8 cellular contexts compared by ENCODE assay signal in genomic region chr1:155687705-155688317, GRCh38. TPM values are rescaled to one million over a fixed set of nuclear protein-coding genes. Genes with fewer than 3 reads are reported as not detected.
DNase-seq lines count a peak whose midpoint lies in the region; ATAC-seq and TF ChIP-seq lines count a peak whose summit lies in the region.
"Not testable (repeated sequence)": the region's sequence is repeated elsewhere in the genome, so short reads cannot be mapped to it uniquely, and the experiment has no call there.

No MANE protein-coding gene starts in this region.

- DNase-seq in cardiac muscle cell (ENCODE audit: low read depth in 1 of 2, low spot score in 1 of 2); naive thymus-derived CD4-positive, alpha-beta T cell: not testable (repeated sequence)

- H3K4me2 ChIP-seq in DOHH2 (ENCODE audit: low read length) = peak overlapping the region; percentile 84
- H3K4me2 ChIP-seq in SU-DHL-6 (ENCODE audit: low read depth, low read length, poor library complexity, severe bottlenecking) = peak overlapping the region; percentile 61

- peak overlapping the region; percentile 97 to 99 (median 99) for H3K4me3 Mint-ChIP-seq in brain
- peak overlapping the region; percentile 93 to 98 (median 96) for H3K4me3 Mint-ChIP-seq in naive thymus-derived CD4-positive, alpha-beta T cell

- H4K20me1 ChIP-seq in DOHH2 (ENCODE audit: control insufficient read depth, insufficient read depth, low read depth, low read length) = not testable (repeated sequence)
- peaks cover 11% of the 10 kb centered on the region; the same call in 1 of the 2 replicates for H4K20me1 ChIP-seq in SU-DHL-6 (ENCODE audit: low read depth, low read length)

- POLR2A ChIA-PET in naive thymus-derived CD4-positive, alpha-beta T cell (lab: Charles Lee) = not testable (repeated sequence)

- H3K36me3 Mint-ChIP-seq in brain = peaks cover 58% of the 10 kb centered on the region
- H3K36me3 Mint-ChIP-seq in naive thymus-derived CD4-positive, alpha-beta T cell = peaks cover 0 to 39% (median 18%) of the 10 kb centered on the region in 5 donors

- CTCF ChIA-PET in naive thymus-derived CD4-positive, alpha-beta T cell (lab: Charles Lee) = not testable (repeated sequence)

- H3K4me1 ChIP-seq in DOHH2 (ENCODE audit: control insufficient read depth, low read length) = peaks cover 27% of the 10 kb centered on the region
- H3K4me1 ChIP-seq in cardiac muscle cell (ENCODE audit: low read depth) = not testable (repeated sequence)
- peaks cover 15 to 30% of the 10 kb centered on the region in 2 donors for H3K4me1 ChIP-seq in naive thymus-derived CD4-positive, alpha-beta T cell (ENCODE audit: control insufficient read depth in 2 of 2, insufficient read depth in 2 of 2, low read length in 2 of 2)
- peaks cover 0 to 37% (median 31%) of the 10 kb centered on the region in 5 donors for H3K4me1 ChIP-seq in subcutaneous abdominal adipose tissue (ENCODE audit: control insufficient read depth in 5 of 5, insufficient read depth in 5 of 5, low read length in 5 of 5)

- H3K9ac ChIP-seq in SU-DHL-6 (ENCODE audit: low read length) (peak overlapping the region; percentile 98), subcutaneous abdominal adipose tissue (ENCODE audit: low read length in 5 of 5) (peak overlapping the region; percentile 81 to 100 (median 99))

- H3K27me3 ChIP-seq in DOHH2 (ENCODE audit: control insufficient read depth, low read length); SU-DHL-6 (ENCODE audit: low read length); cardiac muscle cell; naive thymus-derived CD4-positive, alpha-beta T cell (ENCODE audit: control insufficient read depth in 2 of 2, insufficient read depth in 2 of 2, low read length in 2 of 2); subcutaneous abdominal adipose tissue (ENCODE audit: control insufficient read depth in 5 of 5, insufficient read depth in 4 of 5, low read length in 5 of 5): not testable (repeated sequence)

- ATAC-seq in GM21723 (IDR thresholded peaks at IDR 0.05; ENCODE audit: unreplicated experiment) (peak; percentile 27), HG03469 (IDR thresholded peaks at IDR 0.05; ENCODE audit: unreplicated experiment) (peak; percentile 7)
- ATAC-seq in naive thymus-derived CD4-positive, alpha-beta T cell = peak; percentile 10

- peak overlapping the region; percentile 97 to 100 (median 99) for H3K27ac Mint-ChIP-seq in brain
- peak overlapping the region; percentile 90 to 98 (median 96) for H3K27ac Mint-ChIP-seq in naive thymus-derived CD4-positive, alpha-beta T cell

- H3K9me3 Mint-ChIP-seq in brain; naive thymus-derived CD4-positive, alpha-beta T cell: not testable (repeated sequence)

- H3K79me2 ChIP-seq in DOHH2 (ENCODE audit: control insufficient read depth, low read length) (peaks cover 98% of the 10 kb centered on the region), SU-DHL-6 (ENCODE audit: insufficient read depth, low read length) (peaks cover 92% of the 10 kb centered on the region)

- H3K9me3 ChIP-seq in DOHH2 (ENCODE audit: control insufficient read depth, insufficient read depth, low read length) (peaks cover 11% of the 10 kb centered on the region; the same call in 1 of the 2 replicates), SU-DHL-6 (ENCODE audit: insufficient read depth, low read length) (peaks cover 15% of the 10 kb centered on the region; the same call in 1 of the 2 replicates)
- not testable (repeated sequence) for H3K9me3 ChIP-seq in cardiac muscle cell (ENCODE audit: low read depth); naive thymus-derived CD4-positive, alpha-beta T cell (ENCODE audit: control insufficient read depth in 2 of 3, low read length in 3 of 3); subcutaneous abdominal adipose tissue (ENCODE audit: control insufficient read depth in 5 of 5, low read length in 5 of 5)

- intact Hi-C loops in naive thymus-derived CD4-positive, alpha-beta T cell (cut with micrococcal nuclease) = loop anchor here (1.0 to 10.0 kb wide), 13 partner anchors 41 to 413 kb away; partner anchors contain the start of genes ARHGEF2 (in 1 of the 2), ASH1L (in 1 of the 2), CLK2 (in 1 of the 2) and GON4L (in 1 of the 2)

- H3K27me3 Mint-ChIP-seq in brain = peaks cover 13% of the 10 kb centered on the region
- not testable (repeated sequence) for H3K27me3 Mint-ChIP-seq in naive thymus-derived CD4-positive, alpha-beta T cell

- H3K36me3 ChIP-seq in DOHH2 (ENCODE audit: control insufficient read depth, low read length) = peaks cover 74% of the 10 kb centered on the region
- peaks cover 28% of the 10 kb centered on the region for H3K36me3 ChIP-seq in SU-DHL-6 (ENCODE audit: low read length)
- not testable (repeated sequence) for H3K36me3 ChIP-seq in cardiac muscle cell; subcutaneous abdominal adipose tissue (ENCODE audit: control insufficient read depth in 5 of 5, insufficient read depth in 5 of 5, low read length in 5 of 5)
- H3K36me3 ChIP-seq in naive thymus-derived CD4-positive, alpha-beta T cell (ENCODE audit: control insufficient read depth in 2 of 3, insufficient read depth in 3 of 3, low read length in 3 of 3) = peaks cover 0 to 20% (median 0%) of the 10 kb centered on the region in 3 experiments

- not testable (repeated sequence) for H3F3A ChIP-seq in DOHH2 (ENCODE audit: control insufficient read depth, insufficient read depth); SU-DHL-6 (ENCODE audit: insufficient read depth)

- peak overlapping the region; percentile 60 for H2AFZ ChIP-seq in SU-DHL-6 (ENCODE audit: low read depth, low read length, severe bottlenecking)

- H3K27ac ChIP-seq in DOHH2 (ENCODE audit: low read depth, low read length) (peak overlapping the region; percentile 84), SU-DHL-6 (ENCODE audit: low read depth, low read length) (peak overlapping the region; percentile 82), cardiac muscle cell (peak overlapping the region; percentile 100), subcutaneous abdominal adipose tissue (ENCODE audit: low read depth, low read length) (peak overlapping the region; percentile 93)
- peak overlapping the region; percentile 91 for H3K27ac ChIP-seq in naive thymus-derived CD4-positive, alpha-beta T cell (ENCODE audit: low read depth, low read length)

- H3K4me1 Mint-ChIP-seq in brain = peaks cover 78% of the 10 kb centered on the region
- H3K4me1 Mint-ChIP-seq in naive thymus-derived CD4-positive, alpha-beta T cell = peaks cover 41 to 79% (median 68%) of the 10 kb centered on the region in 7 donors

- H3K4me3 ChIP-seq in DOHH2 (ENCODE audit: low read length) = peak overlapping the region; percentile 100
- peak overlapping the region; percentile 98 for H3K4me3 ChIP-seq in SU-DHL-6 (ENCODE audit: insufficient read depth, low read length, poor library complexity, severe bottlenecking)
- H3K4me3 ChIP-seq in cardiac muscle cell = peak overlapping the region; percentile 95
- H3K4me3 ChIP-seq in naive thymus-derived CD4-positive, alpha-beta T cell (ENCODE audit: low read length) = peak overlapping the region; percentile 99
- H3K4me3 ChIP-seq in subcutaneous abdominal adipose tissue (ENCODE audit: low read depth in 1 of 5, low read length in 5 of 5) = peak overlapping the region; percentile 76 to 99 (median 97)

- not testable (repeated sequence) for H3K9me2 ChIP-seq in DOHH2 (replicated peaks; ENCODE audit: control insufficient read depth, low read length); SU-DHL-6 (replicated peaks; ENCODE audit: insufficient read depth, low read length)

- TF ChIP-seq CTCF in DOHH2 (IDR thresholded peaks at IDR 0.05; ENCODE audit: low read depth, low read length, poor library complexity, severe bottlenecking); SU-DHL-6 (IDR thresholded peaks at IDR 0.05; ENCODE audit: insufficient read depth, low read length, poor library complexity, severe bottlenecking); brain (conservative IDR thresholded peaks at IDR 0.05); cardiac muscle cell (IDR thresholded peaks at IDR 0.05; ENCODE audit: low read depth, low read length): not testable (repeated sequence)

RNA-seq across cellular contexts. Expression of gene YY1AP1, which starts 0.8 kb away (rescaled TPM):
- polyA plus RNA-seq in brain (ENCODE audit: insufficient read depth, low read depth, low replicate concordance) (70.1 TPM), cardiac muscle cell (42.0 and 43.3 TPM in 2 replicates)
- 33.6 and 44.7 TPM in 2 replicates for total RNA-seq in cardiac muscle cell
- 100 to 1,000 TPM in 2 of 5 experiments, 10 to 100 TPM in 3; 81.2 to 130 (median 88.2) TPM for total RNA-seq in naive thymus-derived CD4-positive, alpha-beta T cell
- polyA plus RNA-seq in naive thymus-derived CD4-positive, alpha-beta T cell = 10 to 100 TPM; 37.4 to 59.3 TPM

RNA-seq across cellular contexts. Expression of gene DAP3, which starts 1.1 kb away (rescaled TPM):
- polyA plus RNA-seq in brain (ENCODE audit: insufficient read depth, low read depth, low replicate concordance) = 82.4 TPM
- 91.2 and 104 TPM in 2 replicates for total RNA-seq in cardiac muscle cell
- 116 and 120 TPM in 2 replicates for polyA plus RNA-seq in cardiac muscle cell
- total RNA-seq in naive thymus-derived CD4-positive, alpha-beta T cell = 100 to 1,000 TPM; 112 to 155 (median 145) TPM
- 100 to 1,000 TPM; 111 to 135 TPM for polyA plus RNA-seq in naive thymus-derived CD4-positive, alpha-beta T cell
